15 cellular contexts compared by ENCODE assay signal in the genomic region with DNA sequence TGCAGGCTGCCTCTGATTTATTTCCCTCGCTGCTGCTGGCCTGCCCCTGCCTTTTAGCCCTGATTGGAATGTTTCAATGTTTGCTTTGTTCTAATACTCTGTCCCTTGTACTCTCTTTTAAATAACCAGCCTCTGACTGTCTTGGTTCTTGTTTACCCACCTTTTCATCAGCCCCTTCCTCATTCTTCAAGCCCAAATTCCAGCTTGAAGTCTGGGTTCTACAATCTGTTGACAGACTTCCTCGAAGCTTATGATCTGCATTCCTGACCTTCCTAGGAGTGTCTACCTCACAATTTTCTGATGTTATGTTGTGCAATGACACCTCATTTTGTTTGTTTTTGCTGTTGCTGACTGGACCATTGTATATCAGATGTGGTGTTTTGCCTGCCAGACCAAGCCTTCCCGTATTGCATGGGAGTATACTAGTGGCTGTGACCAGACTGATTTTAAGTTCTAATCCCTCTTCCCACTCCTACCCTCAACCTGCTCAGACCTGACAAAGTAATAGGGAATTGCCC. TPM values are rescaled to one million over a fixed set of nuclear protein-coding genes. Genes with fewer than 3 reads are reported as not detected.
DNase-seq lines count a peak whose midpoint lies in the region; ATAC-seq, FAIRE-seq and TF ChIP-seq lines count a peak whose summit lies in the region.
"Had no signal": no experiment of that assay in that cellular context is flagged by ENCODE, and none has a peak within 500 bp of the region (broad histone marks: within the 10 kb centered on the region; RNA-seq: fewer than 3 reads in every experiment).

No MANE protein-coding gene starts in this region.

- H3K9me3 Mint-ChIP-seq in T-cell, result no peaks in the 10 kb centered on the region

- CTCF ChIA-PET in T-cell (lab: Charles Lee), result interaction anchor here in 1 of 2 donors (1.7 kb wide), 1 partner anchor 14 kb away, joined by 5 read pairs; no protein-coding TSS in a partner anchor

- no peaks in the 10 kb centered on the region for H3K27me3 Mint-ChIP-seq in T-cell

- no peak overlapping the region for H3K4me3 Mint-ChIP-seq in T-cell

- H3K9me3 ChIP-seq in testis, result no peaks in the 10 kb centered on the region
- H3K9me3 ChIP-seq: adrenal gland, spleen had no signal

- TF ChIP-seq POLR2A in testis (IDR thresholded peaks at IDR 0.05), result no peak
- TF ChIP-seq POLR2A in H54 (IDR thresholded peaks at IDR 0.05; ENCODE audit: low read depth, low read length), result no peak

- H3K36me3 ChIP-seq in bronchial epithelial cell (ENCODE audit: control insufficient read depth, insufficient read depth, low read length), result no peaks in the 10 kb centered on the region
- no peaks in the 10 kb centered on the region for H3K36me3 ChIP-seq in testis (ENCODE audit: low read depth, missing control alignments)
- H3K36me3 ChIP-seq: adrenal gland, spleen had no signal

- H3K27ac ChIP-seq in layer of hippocampus (ENCODE audit: low read depth, low read length), result peak overlapping the region; percentile 8
- H3K27ac ChIP-seq in testis, result no peak overlapping the region
- H3K27ac ChIP-seq: adrenal gland, spleen had no signal

- FAIRE-seq in bronchial epithelial cell (lab: Jason Lieb, UNC) (no peak), H54 (lab: Jason Lieb, UNC) (no peak)
- FAIRE-seq: keratinocyte had no signal

- peaks cover 11 to 12% (median 11%) of the 10 kb centered on the region in 3 donors for H3K4me1 Mint-ChIP-seq in T-cell

- TF ChIP-seq CTCF in bronchial epithelial cell (IDR thresholded peaks at IDR 0.05; ENCODE audit: insufficient read depth, low read length, severe bottlenecking) (no peak), testis (IDR thresholded peaks at IDR 0.05) (no peak)

- no peaks in the 10 kb centered on the region for H3K27me3 ChIP-seq in bronchial epithelial cell (ENCODE audit: control insufficient read depth, insufficient read depth, low read length)
- H3K27me3 ChIP-seq in layer of hippocampus (ENCODE audit: control insufficient read depth, insufficient read depth, low read length), result no peaks in the 10 kb centered on the region
- no peaks in the 10 kb centered on the region for H3K27me3 ChIP-seq in testis
- H3K27me3 ChIP-seq: adrenal gland, spleen had no signal

- ATAC-seq in T-cell (replicated peaks in 1 of 4), result no peak

- no peak overlapping the region for H3K4me3 ChIP-seq in bronchial epithelial cell (ENCODE audit: low read depth, low read length)
- no peak overlapping the region for H3K4me3 ChIP-seq in testis
- H3K4me3 ChIP-seq: adrenal gland, spleen had no signal

- POLR2A ChIA-PET in T-cell (lab: Charles Lee), result no interaction called here

- peaks cover 9% of the 10 kb centered on the region for H3K36me3 Mint-ChIP-seq in T-cell

- 58 to 61% methylated on average over 3 of the region's 3 CpGs for WGBS in testis, 2 donors

- intact Hi-C loops in testis (cut with DNase I; ENCODE audit: low total_unique reads), result no loop called here

- H3K4me1 ChIP-seq in testis, result no peaks in the 10 kb centered on the region
- H3K4me1 ChIP-seq: adrenal gland had no signal

- peak; percentile 15 for DNase-seq in NCI-H226
- peak; percentile 82 for DNase-seq in bronchial epithelial cell (ENCODE audit: low read depth)
- peak; percentile 83 for DNase-seq in renal cortical epithelial cell (ENCODE audit: low read depth)
- DNase-seq in NCI-H2081 treated with DMSO at 0.1 percent for 48 hours (lab: John Stamatoyannopoulos, UW), result no peak
- no peak for DNase-seq in testis
- no peak for DNase-seq in H54 (ENCODE audit: insufficient read length, low spot score)
- no peak for DNase-seq in T-cell
- DNase-seq: activated CD4-positive, alpha-beta T cell treated with anti-CD3 and anti-CD28 coated beads for 1 hour; adrenal gland; effector CD4-positive, alpha-beta T cell; spleen had no signal

- H3K27ac Mint-ChIP-seq in T-cell, result no peak overlapping the region

RNA-seq across cellular contexts. Expression of a gene that starts 46.6 kb away (rescaled TPM):
- not detected in 2 replicates for total RNA-seq in bronchial epithelial cell
- not detected in 2 replicates for total RNA-seq in renal cortical epithelial cell
- 1 to 10 TPM; 4.9 to 5.0 TPM for total RNA-seq in testis
- polyA plus RNA-seq in testis (ENCODE audit: insufficient read depth, low read depth, low replicate concordance), result 23.7 TPM
- total RNA-seq in T-cell, result not detected
- total RNA-seq: adrenal gland, glomerular endothelial cell, spleen, subcutaneous adipose tissue had no signal
- polyA plus RNA-seq: adrenal gland, keratinocyte, spleen had no signal

Comparison
In these comparisons a context has a peak if more than half of its experiments do, and no peak if none do; other contexts are left out.
1. DNase-seq: peak in NCI-H226 (single experiment), bronchial epithelial cell (single experiment) and renal cortical epithelial cell (single experiment); none in NCI-H2081 treated with DMSO at 0.1 percent for 48 hours (single experiment), testis (single experiment), H54 (single experiment) and T-cell (0 of 34).